ENCODE assay signal across 12 cellular contexts in the genomic region with DNA sequence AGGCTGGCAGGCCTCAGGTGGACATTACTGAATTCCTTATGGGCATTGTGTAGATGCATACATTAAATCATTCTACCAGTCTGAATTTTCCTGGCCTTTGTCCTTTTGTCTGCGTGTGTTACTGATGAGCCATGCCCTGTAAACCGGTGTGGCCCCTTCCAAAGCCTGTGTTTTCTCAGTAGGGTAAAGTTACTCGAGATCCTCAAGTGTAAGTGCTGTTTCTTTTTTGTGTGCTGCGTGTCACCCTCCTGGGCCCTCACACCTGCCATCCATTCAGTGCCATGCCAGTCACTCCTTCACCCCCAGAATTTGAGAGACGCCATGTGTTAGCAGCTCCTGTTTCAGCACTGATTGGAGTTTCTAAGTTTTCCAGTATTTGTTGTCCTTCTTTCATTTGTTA.
DNase-seq lines count a peak whose midpoint lies in the region; ATAC-seq and TF ChIP-seq lines count a peak whose summit lies in the region.
"Had no signal": no experiment of that assay in that cellular context is flagged by ENCODE, and none has a peak within 500 bp of the region (broad histone marks: within the 10 kb centered on the region; RNA-seq: fewer than 3 reads in every experiment).

No MANE protein-coding gene starts in this region.

- ATAC-seq in right lobe of liver (no peak), GM21423 (IDR thresholded peaks at IDR 0.05; ENCODE audit: unreplicated experiment) (no peak)
- ATAC-seq: activated CD4-positive, CD25-positive, alpha-beta regulatory T cell treated with anti-CD3 and anti-CD28 coated beads, Interleukin-2, amount 50 U/mL, for 24 hours had no signal

- no peaks in the 10 kb centered on the region for H3K27me3 Mint-ChIP-seq in activated CD4-positive, alpha-beta T cell treated with anti-CD3 and anti-CD28 coated beads, Interleukin-2, amount 10 ng/mL, durations not matched to agents 7 days and 5 days
- no peaks in the 10 kb centered on the region for H3K27me3 Mint-ChIP-seq in activated naive CD8-positive, alpha-beta T cell treated with anti-CD3 and anti-CD28 coated beads for 36 hours
- H3K27me3 Mint-ChIP-seq: IgD-negative memory B cell had no signal

- no peak for TF ChIP-seq CTCF in right lobe of liver (IDR thresholded peaks at IDR 0.05)

- H3K36me3 ChIP-seq in right lobe of liver, result peaks cover 0 to 9% (median 1%) of the 10 kb centered on the region in 4 donors
- peaks cover 0 to 6% of the 10 kb centered on the region in 2 donors for H3K36me3 ChIP-seq in stomach smooth muscle (ENCODE audit: control insufficient read depth in 2 of 2, insufficient read depth in 2 of 2, low read length in 2 of 2)

- no peak overlapping the region for H3K27ac Mint-ChIP-seq in activated CD4-positive, alpha-beta T cell treated with anti-CD3 and anti-CD28 coated beads, Interleukin-2, amount 10 ng/mL, durations not matched to agents 7 days and 5 days
- no peak overlapping the region for H3K27ac Mint-ChIP-seq in activated naive CD8-positive, alpha-beta T cell treated with anti-CD3 and anti-CD28 coated beads for 36 hours

- TF ChIP-seq POLR2A in right lobe of liver (IDR thresholded peaks at IDR 0.05), result no peak

- H3K9me3 ChIP-seq in right lobe of liver (no peaks in the 10 kb centered on the region), stomach smooth muscle (ENCODE audit: control insufficient read depth in 2 of 2, low read length in 2 of 2) (no peaks in the 10 kb centered on the region)

- no peak overlapping the region for H3K4me3 Mint-ChIP-seq in activated CD4-positive, alpha-beta T cell treated with anti-CD3 and anti-CD28 coated beads, Interleukin-2, amount 10 ng/mL, durations not matched to agents 7 days and 5 days
- no peak overlapping the region for H3K4me3 Mint-ChIP-seq in activated naive CD8-positive, alpha-beta T cell treated with anti-CD3 and anti-CD28 coated beads for 36 hours
- H3K4me3 Mint-ChIP-seq: IgD-negative memory B cell had no signal

- H3K4me1 ChIP-seq in right lobe of liver (peaks cover 0 to 69% (median 36%) of the 10 kb centered on the region in 4 donors), stomach smooth muscle (ENCODE audit: control insufficient read depth, insufficient read depth, low read length) (peaks cover 81% of the 10 kb centered on the region)

- H3K4me3 ChIP-seq in right lobe of liver, result no peak overlapping the region
- peak overlapping the region; percentile 9 to 35 for H3K4me3 ChIP-seq in stomach smooth muscle (ENCODE audit: low read length in 2 of 2)

- peak; percentile 52 for DNase-seq in DMS79 treated with DMSO at 0.1 percent for 48 hours (lab: John Stamatoyannopoulos, UW)
- peak; percentile 78 for DNase-seq in NCI-H510A treated with DMSO at 0.1 percent for 48 hours (lab: John Stamatoyannopoulos, UW)
- no peak for DNase-seq in right lobe of liver
- no peak for DNase-seq in activated CD4-positive, alpha-beta T cell treated with anti-CD3 and anti-CD28 coated beads, Interleukin-2, amount 10 ng/mL, durations not matched to agents 7 days and 5 days
- no peak for DNase-seq in T-helper 1 cell
- DNase-seq in activated naive CD8-positive, alpha-beta T cell treated with anti-CD3 and anti-CD28 coated beads for 36 hours, result no peak
- DNase-seq: NCI-H1436 treated with DMSO at 0.1 percent for 48 hours had no signal

- 75% methylated on average over 5 of the region's 5 CpGs for WGBS in right lobe of liver (ENCODE audit: insufficient coverage, low coverage, low lambda C conversion rate, missing lambda C conversion rate)

- peak overlapping the region in 1 of 2 donors; percentile 51 for H3K9ac ChIP-seq in stomach smooth muscle (ENCODE audit: low read length in 2 of 2)

- no peaks in the 10 kb centered on the region for H3K36me3 Mint-ChIP-seq in activated CD4-positive, alpha-beta T cell treated with anti-CD3 and anti-CD28 coated beads, Interleukin-2, amount 10 ng/mL, durations not matched to agents 7 days and 5 days (ENCODE audit: low read depth)
- H3K36me3 Mint-ChIP-seq in activated naive CD8-positive, alpha-beta T cell treated with anti-CD3 and anti-CD28 coated beads for 36 hours, result no peaks in the 10 kb centered on the region

- CTCF ChIA-PET in activated CD4-positive, alpha-beta T cell treated with anti-CD3 and anti-CD28 coated beads, Interleukin-2, amount 10 ng/mL, durations not matched to agents 7 days and 5 days (lab: Charles Lee), result no interaction called here

- no peaks in the 10 kb centered on the region for H3K9me3 Mint-ChIP-seq in activated CD4-positive, alpha-beta T cell treated with anti-CD3 and anti-CD28 coated beads, Interleukin-2, amount 10 ng/mL, durations not matched to agents 7 days and 5 days
- H3K9me3 Mint-ChIP-seq in activated naive CD8-positive, alpha-beta T cell treated with anti-CD3 and anti-CD28 coated beads for 36 hours, result no peaks in the 10 kb centered on the region
- H3K9me3 Mint-ChIP-seq: IgD-negative memory B cell had no signal

- peaks cover 3% of the 10 kb centered on the region for H3K4me1 Mint-ChIP-seq in activated CD4-positive, alpha-beta T cell treated with anti-CD3 and anti-CD28 coated beads, Interleukin-2, amount 10 ng/mL, durations not matched to agents 7 days and 5 days
- no peaks in the 10 kb centered on the region for H3K4me1 Mint-ChIP-seq in activated naive CD8-positive, alpha-beta T cell treated with anti-CD3 and anti-CD28 coated beads for 36 hours
- H3K4me1 Mint-ChIP-seq: IgD-negative memory B cell had no signal

- intact Hi-C loops in right lobe of liver (cut with DNase I), result no loop called here

- H3K27ac ChIP-seq in right lobe of liver (peak overlapping the region; percentile 67 to 83 (median 77)), stomach smooth muscle (ENCODE audit: low read length) (peak overlapping the region; percentile 62)
- H3K27ac ChIP-seq: C4-2B had no signal

- H3K27me3 ChIP-seq in right lobe of liver (no peaks in the 10 kb centered on the region), stomach smooth muscle (ENCODE audit: control insufficient read depth in 1 of 2, insufficient read depth in 2 of 2, low read length in 2 of 2) (no peaks in the 10 kb centered on the region)

- POLR2A ChIA-PET in activated CD4-positive, alpha-beta T cell treated with anti-CD3 and anti-CD28 coated beads, Interleukin-2, amount 10 ng/mL, durations not matched to agents 7 days and 5 days (lab: Charles Lee), result no interaction called here

Comparison
In these comparisons a context has a peak if more than half of its experiments do, and no peak if none do; other contexts are left out.
1. DNase-seq: peak in DMS79 treated with DMSO at 0.1 percent for 48 hours (single experiment) and NCI-H510A treated with DMSO at 0.1 percent for 48 hours (single experiment); none in right lobe of liver (0 of 3), activated CD4-positive, alpha-beta T cell treated with anti-CD3 and anti-CD28 coated beads, Interleukin-2, amount 10 ng/mL, durations not matched to agents 7 days and 5 days (single experiment), T-helper 1 cell (0 of 5) and activated naive CD8-positive, alpha-beta T cell treated with anti-CD3 and anti-CD28 coated beads for 36 hours (single experiment).
2. H3K4me3 ChIP-seq: peak in stomach smooth muscle (2 of 2); none in right lobe of liver (0 of 3).